In the genomic region with DNA sequence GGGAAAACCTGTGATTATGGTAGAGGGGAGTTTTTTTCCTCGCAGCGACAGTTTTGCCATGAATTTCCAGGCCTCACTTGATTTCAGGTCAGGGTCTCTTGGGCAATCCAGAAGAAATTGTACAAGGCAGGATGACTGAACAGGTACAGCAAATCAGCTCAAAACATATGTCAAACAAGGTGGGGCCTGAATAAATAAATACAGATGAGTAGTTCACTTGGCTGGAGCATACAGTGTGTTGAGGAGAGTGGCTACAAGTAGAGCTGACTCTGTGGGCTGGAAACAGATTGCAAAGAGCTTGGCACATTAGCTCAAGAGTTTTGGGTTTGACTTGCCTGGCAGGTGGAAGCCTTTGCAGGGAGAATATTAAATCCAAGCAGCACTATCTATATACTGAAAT, we compare ENCODE assay signal across 1 cellular context.
TF ChIP-seq lines count a peak whose summit lies in the region.

No MANE protein-coding gene starts in this region.

TF ChIP-seq in endothelial cell of umbilical vein, 7 proteins besides CTCF, POLR2A, EP300 and RAD21:
- TF ChIP-seq GATA2 (IDR thresholded peaks at IDR 0.05; ENCODE audit: insufficient read depth, insufficient read length, low read depth, low read length) (no peak), MYC (IDR thresholded peaks at IDR 0.05; ENCODE audit: low read depth, low read length) (no peak), POLR2AphosphoS5 (IDR thresholded peaks at IDR 0.05; ENCODE audit: insufficient read depth, low read depth, low read length) (no peak), JUN (IDR thresholded peaks at IDR 0.05; ENCODE audit: borderline replicate concordance, insufficient read depth, insufficient read length, low read depth) (no peak), EZH2 (IDR thresholded peaks at IDR 0.05; ENCODE audit: borderline replicate concordance, low read depth, low read length, severe bottlenecking) (no peak), FOS (IDR thresholded peaks at IDR 0.05; ENCODE audit: borderline replicate concordance, insufficient read depth, low read length) (no peak)
- TF ChIP-seq, protein P1, sequence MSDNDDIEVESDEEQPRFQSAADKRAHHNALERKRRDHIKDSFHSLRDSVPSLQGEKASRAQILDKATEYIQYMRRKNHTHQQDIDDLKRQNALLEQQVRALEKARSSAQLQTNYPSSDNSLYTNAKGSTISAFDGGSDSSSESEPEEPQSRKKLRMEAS (IDR thresholded peaks at IDR 0.05; ENCODE audit: insufficient read depth, insufficient read length), result no peak
TF ChIP-seq in endothelial cell of umbilical vein: peak in this region for 0.
